ENCODE assay signal across 9 cellular contexts in genomic region chr20:40265872-40266533, GRCh38.
DNase-seq lines count a peak whose midpoint lies in the region; ATAC-seq, FAIRE-seq and TF ChIP-seq lines count a peak whose summit lies in the region.
"Had no signal": no experiment of that assay in that cellular context is flagged by ENCODE, and none has a peak within 500 bp of the region (broad histone marks: within the 10 kb centered on the region; RNA-seq: fewer than 3 reads in every experiment).

No MANE protein-coding gene starts in this region.

- no peak overlapping the region for H3K27ac ChIP-seq in body of pancreas
- no peak overlapping the region for H3K27ac ChIP-seq in naive thymus-derived CD4-positive, alpha-beta T cell (ENCODE audit: low read depth, low read length)

- H3K36me3 Mint-ChIP-seq in naive thymus-derived CD4-positive, alpha-beta T cell, result no peaks in the 10 kb centered on the region

- no peak for TF ChIP-seq POLR2A in body of pancreas (IDR thresholded peaks at IDR 0.05)

- no peak overlapping the region for H3K4me3 ChIP-seq in Jurkat, Clone E6-1 (ENCODE audit: low read length)
- no peak overlapping the region for H3K4me3 ChIP-seq in body of pancreas
- no peak overlapping the region for H3K4me3 ChIP-seq in naive thymus-derived CD4-positive, alpha-beta T cell (ENCODE audit: low read length)

- POLR2A ChIA-PET in naive thymus-derived CD4-positive, alpha-beta T cell (lab: Charles Lee), result no interaction called here

- peaks cover 0 to 2% (median 0%) of the 10 kb centered on the region in 7 donors for H3K4me1 Mint-ChIP-seq in naive thymus-derived CD4-positive, alpha-beta T cell
- H3K4me1 Mint-ChIP-seq: central memory CD8-positive, alpha-beta T cell had no signal

- H3K9me3 Mint-ChIP-seq in naive thymus-derived CD4-positive, alpha-beta T cell, result peaks cover 0 to 3% (median 0%) of the 10 kb centered on the region in 11 donors
- H3K9me3 Mint-ChIP-seq: central memory CD8-positive, alpha-beta T cell had no signal

- peaks cover 0 to 5% (median 0%) of the 10 kb centered on the region in 3 donors for H3K9me3 ChIP-seq in body of pancreas
- H3K9me3 ChIP-seq in naive thymus-derived CD4-positive, alpha-beta T cell (ENCODE audit: control insufficient read depth in 2 of 3, low read length in 3 of 3), result no peaks in the 10 kb centered on the region

- H3K27me3 Mint-ChIP-seq in naive thymus-derived CD4-positive, alpha-beta T cell, result peaks cover 0 to 8% (median 0%) of the 10 kb centered on the region in 5 donors

- H3K36me3 ChIP-seq in body of pancreas (replicated peaks in 1 of 2; ENCODE audit: insufficient read depth in 1 of 2, low read depth in 2 of 2), result no peaks in the 10 kb centered on the region
- H3K36me3 ChIP-seq in naive thymus-derived CD4-positive, alpha-beta T cell (ENCODE audit: control insufficient read depth in 2 of 3, insufficient read depth in 3 of 3, low read length in 3 of 3), result no peaks in the 10 kb centered on the region

- 34 to 42% methylated on average over 6 of the region's 6 CpGs for WGBS in body of pancreas, 2 donors

- TF ChIP-seq CTCF in body of pancreas (IDR thresholded peaks at IDR 0.05), result peak in 6 of 7 experiments; percentile 18 to 55 (median 40)

- CTCF ChIA-PET in naive thymus-derived CD4-positive, alpha-beta T cell (lab: Charles Lee), result no interaction called here

- FAIRE-seq in RCC 7860 (lab: Jason Lieb, UNC), result no peak

- no peaks in the 10 kb centered on the region for H3K4me1 ChIP-seq in body of pancreas
- no peaks in the 10 kb centered on the region for H3K4me1 ChIP-seq in naive thymus-derived CD4-positive, alpha-beta T cell (ENCODE audit: control insufficient read depth in 2 of 2, insufficient read depth in 2 of 2, low read length in 2 of 2)

- DNase-seq in AG20443 (ENCODE audit: low spot score), result peak; percentile 64
- peak; percentile 17 for DNase-seq in Jurkat, Clone E6-1 (ENCODE audit: low read depth, low spot score)
- DNase-seq in body of pancreas, result peak; percentile 24 to 51 (median 38)
- peak in 1 of 2 donors; percentile 35 for DNase-seq in left colon
- no peak for DNase-seq in NCI-H2107 treated with DMSO at 0.1 percent for 48 hours (lab: John Stamatoyannopoulos, UW; ENCODE audit: unreplicated experiment)
- DNase-seq in RCC 7860 (ENCODE audit: low spot score), result no peak
- no peak for DNase-seq in naive thymus-derived CD4-positive, alpha-beta T cell

- H3K27me3 ChIP-seq in body of pancreas, result no peaks in the 10 kb centered on the region
- no peaks in the 10 kb centered on the region for H3K27me3 ChIP-seq in naive thymus-derived CD4-positive, alpha-beta T cell (ENCODE audit: control insufficient read depth in 2 of 2, insufficient read depth in 2 of 2, low read length in 2 of 2)

- intact Hi-C loops in body of pancreas (cut with DNase I), result no loop called here
- intact Hi-C loops in left colon (cut with DNase I, micrococcal nuclease), result loop anchor here in 1 of 2 donors (10.0 kb wide), 1 partner anchor 429 kb away; no protein-coding TSS in a partner anchor
- intact Hi-C loops in naive thymus-derived CD4-positive, alpha-beta T cell (cut with micrococcal nuclease), result no loop called here

- no peak for ATAC-seq in body of pancreas
- ATAC-seq in left colon, result peak; percentile 79
- no peak for ATAC-seq in GM21367 (IDR thresholded peaks at IDR 0.05; ENCODE audit: unreplicated experiment)
- ATAC-seq in naive thymus-derived CD4-positive, alpha-beta T cell, result no peak

- no peak overlapping the region for H3K4me3 Mint-ChIP-seq in naive thymus-derived CD4-positive, alpha-beta T cell
- H3K4me3 Mint-ChIP-seq: central memory CD8-positive, alpha-beta T cell had no signal

- no peak overlapping the region for H3K27ac Mint-ChIP-seq in naive thymus-derived CD4-positive, alpha-beta T cell

Comparison
In these comparisons a context has a peak if more than half of its experiments do, and no peak if none do; other contexts are left out.
1. DNase-seq: peak in AG20443 (single experiment), Jurkat, Clone E6-1 (single experiment) and body of pancreas (4 of 4); none in NCI-H2107 treated with DMSO at 0.1 percent for 48 hours (single experiment), RCC 7860 (single experiment) and naive thymus-derived CD4-positive, alpha-beta T cell (0 of 9).